In genomic region chr20:56752274-56752673, GRCh38 we compare ENCODE assay signal across 1 cellular context.
TF ChIP-seq lines count a peak whose summit lies in the region.

No MANE protein-coding gene starts in this region.

TF ChIP-seq in GM23338, 12 proteins besides CTCF, POLR2A, EP300 and RAD21 (continued from another document):
- TF ChIP-seq ZNF462 (CRISPR knock-in tag; IDR thresholded peaks at IDR 0.05) (no peak), EZH2phosphoT487 (IDR thresholded peaks at IDR 0.05; ENCODE audit: unreplicated experiment) (no peak), REST (IDR thresholded peaks at IDR 0.05; ENCODE audit: unreplicated experiment) (no peak), POLR2AphosphoS5 (IDR thresholded peaks at IDR 0.05; ENCODE audit: low read depth) (no peak), EZH2 (IDR thresholded peaks at IDR 0.05; ENCODE audit: low read depth, unreplicated experiment) (no peak), NANOG (IDR thresholded peaks at IDR 0.05; ENCODE audit: borderline replicate concordance) (no peak), CREB1 (CRISPR knock-in tag; IDR thresholded peaks at IDR 0.05; ENCODE audit: low read depth) (no peak), STAT1 (IDR thresholded peaks at IDR 0.05; ENCODE audit: unreplicated experiment) (no peak), ZNF114 (CRISPR knock-in tag; IDR thresholded peaks at IDR 0.05) (no peak)
